Comparison of ENCODE assay signal across 8 cellular contexts in genomic region chr14:70622111-70622712, GRCh38. TPM values are rescaled to one million over a fixed set of nuclear protein-coding genes. Genes with fewer than 3 reads are reported as not detected.
DNase-seq lines count a peak whose midpoint lies in the region; ATAC-seq and TF ChIP-seq lines count a peak whose summit lies in the region.

No MANE protein-coding gene starts in this region.

- no peaks in the 10 kb centered on the region for H3K27me3 ChIP-seq in CD4-positive, CD25-positive, alpha-beta regulatory T cell (ENCODE audit: control insufficient read depth, insufficient read depth, low read length)
- H3K27me3 ChIP-seq in H7 (ENCODE audit: control insufficient read depth, insufficient read depth, low read length) (no peaks in the 10 kb centered on the region), foreskin keratinocyte (no peaks in the 10 kb centered on the region), spleen (replicated peaks in 1 of 7) (no peaks in the 10 kb centered on the region)

- intact Hi-C loops in spleen (cut with DNase I; ENCODE audit: low total_unique reads) = loop anchor here (5.0 to 10.0 kb wide), 2 partner anchors 90 to 183 kb away; partner anchors contain the start of gene MAP3K9

- H3K4me1 Mint-ChIP-seq in CD4-positive, CD25-positive, alpha-beta regulatory T cell = peaks cover 0 to 5% (median 0%) of the 10 kb centered on the region in 4 donors

- H3K4me1 ChIP-seq in CD4-positive, CD25-positive, alpha-beta regulatory T cell (ENCODE audit: control insufficient read depth, insufficient read depth, low read length, poor library complexity, severe bottlenecking) = no peaks in the 10 kb centered on the region
- H3K4me1 ChIP-seq in foreskin keratinocyte (no peaks in the 10 kb centered on the region), spleen (peaks cover 0 to 10% (median 0%) of the 10 kb centered on the region in 6 donors)

- peaks cover 12 to 14% of the 10 kb centered on the region in 2 experiments for H3K9me3 ChIP-seq in CD4-positive, CD25-positive, alpha-beta regulatory T cell (ENCODE audit: control insufficient read depth in 2 of 2, low read length in 2 of 2)
- H3K9me3 ChIP-seq in spleen = peaks cover 4 to 27% (median 15%) of the 10 kb centered on the region in 8 donors

- no peaks in the 10 kb centered on the region for H3K36me3 ChIP-seq in CD4-positive, CD25-positive, alpha-beta regulatory T cell (ENCODE audit: control insufficient read depth, insufficient read depth, low read length)
- H3K36me3 ChIP-seq in H7 (replicated peaks; ENCODE audit: control insufficient read depth, insufficient read depth, low read length) = no peaks in the 10 kb centered on the region
- no peaks in the 10 kb centered on the region for H3K36me3 ChIP-seq in spleen

- peak; percentile 33 to 64 (median 60) for DNase-seq in CD4-positive, CD25-positive, alpha-beta regulatory T cell
- DNase-seq in H7 (peak; percentile 76), NCI-H524 treated with DMSO at 0.1 percent for 48 hours (lab: John Stamatoyannopoulos, UW) (peak; percentile 86), activated T-cell treated with anti-CD3 and anti-CD28 coated beads for 1 hour (ENCODE audit: low read depth) (peak; percentile 48), foreskin keratinocyte (peak in 1 of 2 donors; percentile 47), spleen (no peak), globus pallidus (ENCODE audit: low spot score) (no peak)

- no peak overlapping the region for H3K4me3 ChIP-seq in CD4-positive, CD25-positive, alpha-beta regulatory T cell (ENCODE audit: low read depth, low read length)
- no peak overlapping the region for H3K4me3 ChIP-seq in H7 (ENCODE audit: insufficient read depth, low read depth, low read length)
- H3K4me3 ChIP-seq in spleen = no peak overlapping the region

- peak; percentile 74 to 76 for ATAC-seq in CD4-positive, CD25-positive, alpha-beta regulatory T cell (ENCODE audit: low read depth in 2 of 2)
- peak; percentile 72 for ATAC-seq in foreskin keratinocyte
- no peak for ATAC-seq in HG03039 (IDR thresholded peaks at IDR 0.05; ENCODE audit: unreplicated experiment)

- no peak for TF ChIP-seq POLR2A in spleen (IDR thresholded peaks at IDR 0.05)

- 37 to 51% (median 42%) methylated on average over 3 of the region's 3 CpGs for WGBS in spleen, 5 donors

- H3K9me3 Mint-ChIP-seq in CD4-positive, CD25-positive, alpha-beta regulatory T cell = peaks cover 0 to 16% (median 6%) of the 10 kb centered on the region in 7 donors

- H3K27me3 Mint-ChIP-seq in CD4-positive, CD25-positive, alpha-beta regulatory T cell = peaks cover 21% of the 10 kb centered on the region

- peaks cover 5% of the 10 kb centered on the region for H3K36me3 Mint-ChIP-seq in CD4-positive, CD25-positive, alpha-beta regulatory T cell

- TF ChIP-seq CTCF in foreskin keratinocyte (conservative IDR thresholded peaks at IDR 0.05) = peak; percentile 85
- TF ChIP-seq CTCF in spleen (IDR thresholded peaks at IDR 0.05 in 8 of 11, conservative IDR thresholded peaks at IDR 0.05 in 3 of 11) = peak; percentile 55 to 89 (median 76)

- H3K27ac Mint-ChIP-seq in CD4-positive, CD25-positive, alpha-beta regulatory T cell = no peak overlapping the region

- H3K27ac ChIP-seq in CD4-positive, CD25-positive, alpha-beta regulatory T cell (ENCODE audit: insufficient read depth, low read length, poor library complexity, severe bottlenecking) = no peak overlapping the region
- H3K27ac ChIP-seq in foreskin keratinocyte (no peak overlapping the region), spleen (no peak overlapping the region)

- H3K4me3 Mint-ChIP-seq in CD4-positive, CD25-positive, alpha-beta regulatory T cell = no peak overlapping the region

RNA-seq across cellular contexts. Expression of gene TTC9, which starts 19.5 kb away (rescaled TPM):
- 7.8 TPM for total RNA-seq in CD4-positive, CD25-positive, alpha-beta regulatory T cell
- polyA plus RNA-seq in CD4-positive, CD25-positive, alpha-beta regulatory T cell = 1 to 10 TPM; 4.7 to 7.5 (median 5.6) TPM
- 12.1 and 14.9 TPM in 2 replicates for total RNA-seq in H7 (2014; rRNA removed; shearing (Covaris generic))
- 0.28 and 0.95 TPM in 2 replicates for total RNA-seq in foreskin keratinocyte
- 0.29 and 0.75 TPM in 2 replicates for polyA plus RNA-seq in foreskin keratinocyte
- total RNA-seq in spleen = 10 to 100 TPM in 1 of 7 donors, 1 to 10 TPM in 6; 8.1 to 13.2 (median 9.3) TPM
- polyA plus RNA-seq in spleen = 1 to 10 TPM; 4.6 to 7.4 (median 7.3) TPM

RNA-seq across cellular contexts. Expression of gene MED6, which starts 21.8 kb away (rescaled TPM):
- 82.8 TPM for total RNA-seq in CD4-positive, CD25-positive, alpha-beta regulatory T cell
- 10 to 100 TPM; 38.7 to 63.7 (median 42.5) TPM for polyA plus RNA-seq in CD4-positive, CD25-positive, alpha-beta regulatory T cell
- total RNA-seq in H7 (2014; rRNA removed; shearing (Covaris generic)) = 29.5 and 38.8 TPM in 2 replicates
- total RNA-seq in foreskin keratinocyte (28.7 and 29.0 TPM in 2 replicates), spleen (10 to 100 TPM; 36.7 to 55.7 (median 43.1) TPM)
- polyA plus RNA-seq in foreskin keratinocyte (29.5 and 33.4 TPM in 2 replicates), spleen (10 to 100 TPM; 15.2 to 19.4 (median 18.9) TPM)

Comparison
In these comparisons a context has a peak if more than half of its experiments do, and no peak if none do; other contexts are left out.
1. DNase-seq: peak in CD4-positive, CD25-positive, alpha-beta regulatory T cell (3 of 3), H7 (single experiment), NCI-H524 treated with DMSO at 0.1 percent for 48 hours (single experiment) and activated T-cell treated with anti-CD3 and anti-CD28 coated beads for 1 hour (single experiment); none in spleen (single experiment) and globus pallidus (single experiment).